In the genomic region with DNA sequence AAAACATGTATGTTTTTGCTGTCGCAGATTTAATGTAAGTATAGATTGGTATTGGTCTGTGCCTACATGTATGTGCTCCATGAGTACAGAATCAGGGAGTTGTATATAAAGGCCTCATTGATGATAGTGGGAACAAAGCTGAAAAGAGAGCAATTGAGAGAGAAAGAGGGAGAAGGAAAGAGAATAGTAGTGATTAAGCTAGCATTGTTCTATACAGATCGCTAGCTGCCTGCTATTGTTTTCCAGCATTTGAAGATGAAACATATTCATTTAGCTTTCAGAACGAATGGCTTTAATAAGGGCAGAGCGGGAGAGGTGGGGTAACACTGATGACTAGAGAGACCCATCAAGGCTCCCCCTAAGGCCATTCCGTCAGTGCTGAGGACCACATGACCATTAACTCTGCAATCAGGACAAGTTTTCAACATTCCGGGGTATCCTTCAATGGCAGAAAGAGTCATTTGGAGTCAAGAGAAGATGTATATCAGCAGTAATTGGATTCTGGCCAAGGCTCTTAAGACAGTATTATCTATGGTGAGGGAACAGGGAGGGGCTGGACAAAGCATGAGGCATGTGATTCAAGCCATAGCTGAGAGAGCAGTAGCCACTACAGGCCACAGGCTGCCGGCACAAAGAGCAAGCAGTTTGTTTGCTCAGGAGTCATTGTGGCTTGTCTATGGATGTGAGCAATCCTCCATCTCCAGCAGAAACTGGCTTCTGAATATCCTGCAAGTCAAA, we compare ENCODE assay signal across 12 cellular contexts.
DNase-seq lines count a peak whose midpoint lies in the region; ATAC-seq and TF ChIP-seq lines count a peak whose summit lies in the region.
"Had no signal": no experiment of that assay in that cellular context is flagged by ENCODE, and none has a peak within 500 bp of the region (broad histone marks: within the 10 kb centered on the region; RNA-seq: fewer than 3 reads in every experiment).

No MANE protein-coding gene starts in this region.

- WGBS in esophagus squamous epithelium, 2 donors, result 80 to 84% methylated on average over 7 of the region's 7 CpGs

- DNase-seq in Ammon's horn (ENCODE audit: low spot score), result peak; percentile 67
- DNase-seq in NCI-H146 treated with DMSO at 0.1 percent for 48 hours (lab: John Stamatoyannopoulos, UW; ENCODE audit: unreplicated experiment), result peak; percentile 77
- peak; percentile 30 for DNase-seq in adipocyte (ENCODE audit: low read depth)
- DNase-seq in kidney tubule cell (ENCODE audit: low spot score), result peak; percentile 84
- no peak for DNase-seq in esophagus squamous epithelium (lab: John Stamatoyannopoulos, UW)
- no peak for DNase-seq in activated effector memory CD4-positive, alpha-beta T cell treated with Interleukin-2 at 50 U/mL for 16 hours
- DNase-seq: activated CD4-positive, alpha-beta T cell treated with anti-CD3 and anti-CD28 coated beads for 36 hours; GOT3; naive B cell had no signal

- no peak overlapping the region for H3K4me3 ChIP-seq in adipocyte (ENCODE audit: low read length)
- H3K4me3 ChIP-seq in esophagus squamous epithelium, result no peak overlapping the region
- H3K4me3 ChIP-seq: BLaER1 had no signal

- H3K27ac ChIP-seq in esophagus squamous epithelium, result no peak overlapping the region
- H3K27ac ChIP-seq: BLaER1 had no signal

- peaks cover 6% of the 10 kb centered on the region for H3K4me1 ChIP-seq in adipocyte (ENCODE audit: control insufficient read depth, insufficient read depth, low read length)
- peaks cover 0 to 8% (median 0%) of the 10 kb centered on the region in 3 donors for H3K4me1 ChIP-seq in esophagus squamous epithelium
- H3K4me1 ChIP-seq: BLaER1 had no signal

- TF ChIP-seq POLR2A in esophagus squamous epithelium (IDR thresholded peaks at IDR 0.05), result no peak

- ATAC-seq in GM18498 (IDR thresholded peaks at IDR 0.05; ENCODE audit: unreplicated experiment) (no peak), HG02571 (IDR thresholded peaks at IDR 0.05; ENCODE audit: unreplicated experiment) (no peak)
- ATAC-seq: activated CD4-positive, alpha-beta T cell treated with anti-CD3 and anti-CD28 coated beads for 36 hours had no signal

- intact Hi-C loops in esophagus squamous epithelium (cut with DNase I), result no loop called here

- H3K9me3 ChIP-seq in adipocyte (ENCODE audit: control insufficient read depth, low read length) (no peaks in the 10 kb centered on the region), esophagus squamous epithelium (no peaks in the 10 kb centered on the region)
- H3K9me3 ChIP-seq: BLaER1 had no signal

- H3K36me3 ChIP-seq in adipocyte (ENCODE audit: control insufficient read depth, insufficient read depth, low read length, severe bottlenecking) (no peaks in the 10 kb centered on the region), esophagus squamous epithelium (no peaks in the 10 kb centered on the region)

- H3K27me3 ChIP-seq in adipocyte (replicated peaks; ENCODE audit: control insufficient read depth, insufficient read depth, low read length) (no peaks in the 10 kb centered on the region), esophagus squamous epithelium (no peaks in the 10 kb centered on the region)
- H3K27me3 ChIP-seq: BLaER1 had no signal

- no peak for TF ChIP-seq CTCF in esophagus squamous epithelium (IDR thresholded peaks at IDR 0.05)

- no peak overlapping the region for H3K9ac ChIP-seq in adipocyte (ENCODE audit: low read length)
- H3K9ac ChIP-seq: BLaER1 had no signal

Comparison
In these comparisons a context has a peak if more than half of its experiments do, and no peak if none do; other contexts are left out.
1. DNase-seq: peak in Ammon's horn (single experiment), NCI-H146 treated with DMSO at 0.1 percent for 48 hours (single experiment), adipocyte (single experiment) and kidney tubule cell (single experiment); none in esophagus squamous epithelium (single experiment) and activated effector memory CD4-positive, alpha-beta T cell treated with Interleukin-2 at 50 U/mL for 16 hours (single experiment).